8 cellular contexts compared by ENCODE assay signal in genomic region chr9:128684325-128685021, GRCh38. TPM values are rescaled to one million over a fixed set of nuclear protein-coding genes. Genes with fewer than 3 reads are reported as not detected.
A peak's percentile ranks its signal among the peaks of the same experiment; 100 is the strongest.
DNase-seq lines count a peak whose midpoint lies in the region; ATAC-seq lines count a peak whose summit lies in the region.

No MANE protein-coding gene starts in this region.

- peak overlapping the region; percentile 43 for H3K14ac ChIP-seq in trophoblast cell (ENCODE audit: low read length)

- peak overlapping the region; percentile 63 for H4K91ac ChIP-seq in trophoblast cell (ENCODE audit: low read depth, low read length)

- peak overlapping the region; percentile 72 for H4K8ac ChIP-seq in trophoblast cell (ENCODE audit: low read depth, low read length)

- peak overlapping the region; percentile 68 for H2AFZ ChIP-seq in trophoblast cell (ENCODE audit: insufficient read depth, low read length, poor library complexity)

- H2BK5ac ChIP-seq in trophoblast cell (ENCODE audit: low read depth, low read length, poor library complexity): peak overlapping the region; percentile 49

- H3K27ac ChIP-seq in SJCRH30 (peak overlapping the region; percentile 47; the same call in 1 of the 2 replicates), trophoblast cell (ENCODE audit: low read depth, low read length) (peak overlapping the region; percentile 83)

- H2AK5ac ChIP-seq in trophoblast cell (ENCODE audit: low read length): peak overlapping the region; percentile 36

- H3K79me2 ChIP-seq in trophoblast cell (ENCODE audit: control insufficient read depth, insufficient read depth, low read length, poor library complexity): peaks cover 15% of the 10 kb centered on the region

- H3K27me3 ChIP-seq in SJCRH30: no peaks in the 10 kb centered on the region
- H3K27me3 ChIP-seq in trophoblast cell (ENCODE audit: insufficient read depth, low read length): no peaks in the 10 kb centered on the region

- H3K36me3 ChIP-seq in SJCRH30 (no peaks in the 10 kb centered on the region), trophoblast cell (ENCODE audit: control insufficient read depth in 1 of 2, insufficient read depth in 2 of 2, low read length in 2 of 2) (peaks cover 0 to 2% of the 10 kb centered on the region in 2 experiments)

- H3K9me3 ChIP-seq in SJCRH30 (replicated peaks) (no peaks in the 10 kb centered on the region), trophoblast cell (ENCODE audit: insufficient read depth, low read depth, low read length) (no peaks in the 10 kb centered on the region)

- H3K4me3 ChIP-seq in SJCRH30 (peak overlapping the region; percentile 67), trophoblast cell (ENCODE audit: low read depth, low read length) (peak overlapping the region; percentile 74)

- peak; percentile 76 for DNase-seq in NK-92 treated with Interleukin-12 subunit alpha and Interleukin-12 subunit beta, amount 100 ng/mL, for 24 hours (lab: John Stamatoyannopoulos, UW)
- DNase-seq in NK-92 (lab: John Stamatoyannopoulos, UW; ENCODE audit: unreplicated experiment) (no peak), HS-5 (ENCODE audit: low read depth) (peak; percentile 68), SJCRH30 (peak; percentile 63 to 74), Right ventricle myocardium inferior (ENCODE audit: missing footprints) (peak; percentile 86), trophoblast cell (peak; percentile 76 to 85), ureter (ENCODE audit: low spot score) (peak; percentile 92)
- DNase-seq in activated naive CD4-positive, alpha-beta T cell treated with Interleukin-2 at 50 U/mL for 16 hours: peak; percentile 78

- peak overlapping the region; percentile 35 for H2BK12ac ChIP-seq in trophoblast cell (ENCODE audit: low read length)

- H3K4me1 ChIP-seq in SJCRH30: peaks cover 4% of the 10 kb centered on the region; the same call in 1 of the 2 replicates
- H3K4me1 ChIP-seq in trophoblast cell (ENCODE audit: control insufficient read depth in 1 of 2, insufficient read depth in 2 of 2, low read length in 2 of 2): peaks cover 6 to 12% of the 10 kb centered on the region in 2 experiments

- H3K4me2 ChIP-seq in trophoblast cell (ENCODE audit: low read length): peak overlapping the region; percentile 91

- peaks cover 20% of the 10 kb centered on the region for H3K79me1 ChIP-seq in trophoblast cell (ENCODE audit: low read length)

- H3K23ac ChIP-seq in trophoblast cell (ENCODE audit: low read length): no peak overlapping the region

- peak overlapping the region; percentile 80 for H3K9ac ChIP-seq in trophoblast cell (ENCODE audit: low read length)

- peak; percentile 39 for ATAC-seq in Right ventricle myocardium inferior

- peak overlapping the region; percentile 67 for H2BK120ac ChIP-seq in trophoblast cell (ENCODE audit: insufficient read depth, low read length, poor library complexity)

- WGBS in trophoblast cell (ENCODE audit: extremely low coverage, insufficient coverage, insufficient read length): no CpG with 5 or more reads among the region's 14 CpGs

- intact Hi-C loops in Right ventricle myocardium inferior (cut with DNase I): no loop called here

- H3K4ac ChIP-seq in trophoblast cell (ENCODE audit: low read depth, low read length): peak overlapping the region; percentile 66

- H4K12ac ChIP-seq in trophoblast cell (ENCODE audit: low read depth, low read length): peak overlapping the region; percentile 43

- peak overlapping the region; percentile 43 for H3K18ac ChIP-seq in trophoblast cell (ENCODE audit: low read length)

RNA-seq across cellular contexts. Expression of gene SET, which starts 4.5 kb away (rescaled TPM):
- 1,089 and 1,149 TPM in 2 replicates for total RNA-seq in SJCRH30 (2014; rRNA removed; shearing (Covaris generic))
- total RNA-seq in Right ventricle myocardium inferior: 175 TPM
- 357 and 372 TPM in 2 replicates for polyA plus RNA-seq in trophoblast cell (2013)
- 390 TPM for total RNA-seq in ureter

RNA-seq across cellular contexts. Expression of gene PKN3, which starts 17.8 kb away (rescaled TPM):
- 15.8 and 20.2 TPM in 2 replicates for total RNA-seq in SJCRH30 (2014; rRNA removed; shearing (Covaris generic))
- total RNA-seq in Right ventricle myocardium inferior (8.5 TPM), ureter (11.1 TPM)
- 7.5 and 7.7 TPM in 2 replicates for polyA plus RNA-seq in trophoblast cell (2013)

RNA-seq across cellular contexts. Expression of gene DYNC2I2, which starts 27.8 kb away (rescaled TPM):
- 58.3 and 61.5 TPM in 2 replicates for total RNA-seq in SJCRH30 (2014; rRNA removed; shearing (Covaris generic))
- total RNA-seq in Right ventricle myocardium inferior (40.1 TPM), ureter (36.1 TPM)
- 19.9 and 21.1 TPM in 2 replicates for polyA plus RNA-seq in trophoblast cell (2013)

RNA-seq across cellular contexts. Expression of gene ZDHHC12, which starts 39.5 kb away (rescaled TPM):
- total RNA-seq in SJCRH30 (2014; rRNA removed; shearing (Covaris generic)): 35.0 and 37.4 TPM in 2 replicates
- total RNA-seq in Right ventricle myocardium inferior (6.4 TPM), ureter (26.3 TPM)
- 35.3 and 35.7 TPM in 2 replicates for polyA plus RNA-seq in trophoblast cell (2013)
